Comparison of ENCODE assay signal across 8 cellular contexts in genomic region chr11:9600651-9601040, GRCh38. TPM values are rescaled to one million over a fixed set of nuclear protein-coding genes. Genes with fewer than 3 reads are reported as not detected.
DNase-seq lines count a peak whose midpoint lies in the region; ATAC-seq and TF ChIP-seq lines count a peak whose summit lies in the region.

No MANE protein-coding gene starts in this region.

- no peak for TF ChIP-seq EP300 in Ishikawa (IDR thresholded peaks at IDR 0.05; ENCODE audit: borderline replicate concordance)

- ATAC-seq in GM21515 (IDR thresholded peaks at IDR 0.05; ENCODE audit: unreplicated experiment) (peak; percentile 38), omental fat pad (ENCODE audit: low FRiP score) (no peak)

- H3K4me3 ChIP-seq in GM06990 (replicated peaks; ENCODE audit: low read depth, low read length), result peak overlapping the region; percentile 67
- H3K4me3 ChIP-seq in epithelial cell of esophagus (ENCODE audit: low read length), result no peak overlapping the region

- TF ChIP-seq RAD21 in Ishikawa (IDR thresholded peaks at IDR 0.05; ENCODE audit: low read depth), result no peak

- H3K36me3 ChIP-seq in GM06990 (ENCODE audit: control insufficient read depth, insufficient read depth, low read length), result no peaks in the 10 kb centered on the region

- DNase-seq in GM06990 (ENCODE audit: extremely low read depth, insufficient read length) (peak; percentile 56), epithelial cell of esophagus (ENCODE audit: low read depth) (peak; percentile 98), occipital lobe (lab: John Stamatoyannopoulos, UW) (no peak), omental fat pad (ENCODE audit: low spot score) (no peak), SW 1271 (lab: John Stamatoyannopoulos, UW) (no peak), NCI-H524 treated with DMSO at 0.1 percent for 48 hours (lab: John Stamatoyannopoulos, UW) (no peak)

- H3K27me3 ChIP-seq in GM06990 (replicated peaks; ENCODE audit: control insufficient read depth, insufficient read depth, low read length), result no peaks in the 10 kb centered on the region

- TF ChIP-seq CTCF in GM06990 (IDR thresholded peaks at IDR 0.05; ENCODE audit: insufficient read depth, low read length, poor library complexity, severe bottlenecking), result no peak
- no peak for TF ChIP-seq CTCF in epithelial cell of esophagus (IDR thresholded peaks at IDR 0.05; ENCODE audit: insufficient read depth, low read depth, low read length, missing control alignments)
- no peak for TF ChIP-seq CTCF in omental fat pad (IDR thresholded peaks at IDR 0.05)

TF ChIP-seq in Ishikawa, 13 proteins besides CTCF, POLR2A, EP300 and RAD21:
- no peak for TF ChIP-seq REST (IDR thresholded peaks at IDR 0.05; ENCODE audit: low read depth)
- 0 out of 2 replicates have a peak, but pooled peaks have one; percentile 33 for TF ChIP-seq TEAD4 (IDR thresholded peaks at IDR 0.05)

RNA-seq across cellular contexts. Expression of gene WEE1, which starts 27.2 kb away (rescaled TPM):
- total RNA-seq in occipital lobe (17.3 TPM), omental fat pad (10 to 100 TPM; 17.7 to 43.0 (median 26.3) TPM)

Comparison
In these comparisons a context has a peak if more than half of its experiments do, and no peak if none do; other contexts are left out.
1. DNase-seq: peak in GM06990 (single experiment) and epithelial cell of esophagus (single experiment); none in occipital lobe (single experiment), omental fat pad (single experiment), SW 1271 (0 of 2) and NCI-H524 treated with DMSO at 0.1 percent for 48 hours (single experiment).